ENCODE assay signal across 12 cellular contexts in genomic region chr7:81676813-81677212, GRCh38.
A peak's percentile ranks its signal among the peaks of the same experiment; 100 is the strongest.
DNase-seq lines count a peak whose midpoint lies in the region; ATAC-seq, FAIRE-seq and TF ChIP-seq lines count a peak whose summit lies in the region.
"Had no signal": no experiment of that assay in that cellular context is flagged by ENCODE, and none has a peak within 500 bp of the region (broad histone marks: within the 10 kb centered on the region; RNA-seq: fewer than 3 reads in every experiment).

No MANE protein-coding gene starts in this region.

- H3K27ac Mint-ChIP-seq in chondrocyte (ENCODE audit: unreplicated experiment): peak overlapping the region; percentile 77
- H3K27ac Mint-ChIP-seq in activated T-helper 17 cell treated with anti-CD3 and anti-CD28 coated beads, Interleukin-2, amount 50 U/mL, for 72 hours: no peak overlapping the region

- no peaks in the 10 kb centered on the region for H3K36me3 ChIP-seq in skeletal muscle tissue (ENCODE audit: control insufficient read depth in 3 of 3, insufficient read depth in 3 of 3, low read length in 3 of 3)
- H3K36me3 ChIP-seq: transverse colon, WERI-Rb-1 had no signal

- no peak overlapping the region for H3K4me3 Mint-ChIP-seq in chondrocyte (ENCODE audit: unreplicated experiment)
- H3K4me3 Mint-ChIP-seq in activated T-helper 17 cell treated with anti-CD3 and anti-CD28 coated beads, Interleukin-2, amount 50 U/mL, for 72 hours: no peak overlapping the region

- peaks cover 2% of the 10 kb centered on the region for H3K36me3 Mint-ChIP-seq in chondrocyte (ENCODE audit: low read depth)
- no peaks in the 10 kb centered on the region for H3K36me3 Mint-ChIP-seq in activated T-helper 17 cell treated with anti-CD3 and anti-CD28 coated beads, Interleukin-2, amount 50 U/mL, for 72 hours (ENCODE audit: low read depth)

- DNase-seq in H54 (ENCODE audit: insufficient read length, low spot score) (no peak), NCI-H82 treated with DMSO at 0.1 percent for 48 hours (lab: John Stamatoyannopoulos, UW; ENCODE audit: unreplicated experiment) (peak; percentile 21), chondrocyte (ENCODE audit: low spot score) (no peak), HTR-8/SVneo (ENCODE audit: insufficient read length, low spot score) (no peak)
- DNase-seq in activated naive CD4-positive, alpha-beta T cell (lab: John Stamatoyannopoulos, UW): no peak
- DNase-seq: activated T-cell treated with anti-CD3 and anti-CD28 coated beads, Interleukin-2, amount 50 U/mL, for 48 hours; DND-41; transverse colon; WERI-Rb-1 had no signal

- H3K9me3 Mint-ChIP-seq in chondrocyte (ENCODE audit: low read depth): peaks cover 5% of the 10 kb centered on the region
- H3K9me3 Mint-ChIP-seq in activated T-helper 17 cell treated with anti-CD3 and anti-CD28 coated beads, Interleukin-2, amount 50 U/mL, for 72 hours: peaks cover 4% of the 10 kb centered on the region

- no peak for ATAC-seq in activated T-helper 17 cell treated with anti-CD3 and anti-CD28 coated beads, Interleukin-2, amount 50 U/mL, for 72 hours (replicated peaks)
- ATAC-seq in GM18519 (IDR thresholded peaks at IDR 0.05; ENCODE audit: low FRiP score, unreplicated experiment): no peak

- no peaks in the 10 kb centered on the region for H3K9me3 ChIP-seq in skeletal muscle tissue (ENCODE audit: control insufficient read depth in 3 of 3, low read length in 3 of 3)
- H3K9me3 ChIP-seq: transverse colon had no signal

- peak; percentile 78 for FAIRE-seq in H54 (lab: Jason Lieb, UNC)
- FAIRE-seq in HTR-8/SVneo (lab: Jason Lieb, UNC): no peak

- H3K4me3 ChIP-seq in skeletal muscle tissue (ENCODE audit: low read length in 3 of 3): no peak overlapping the region
- H3K4me3 ChIP-seq: transverse colon had no signal

- H3K27ac ChIP-seq in skeletal muscle tissue (ENCODE audit: low read depth, low read length): peak overlapping the region; percentile 29
- H3K27ac ChIP-seq: transverse colon, WERI-Rb-1 had no signal

- TF ChIP-seq POLR2A in H54 (IDR thresholded peaks at IDR 0.05; ENCODE audit: low read depth, low read length): no peak

- no peaks in the 10 kb centered on the region for H3K27me3 ChIP-seq in skeletal muscle tissue (ENCODE audit: control insufficient read depth in 3 of 3, insufficient read depth in 3 of 3, low read length in 3 of 3)
- H3K27me3 ChIP-seq: transverse colon had no signal

- H3K4me1 ChIP-seq in skeletal muscle tissue (ENCODE audit: control insufficient read depth in 3 of 3, insufficient read depth in 3 of 3, low read length in 3 of 3): peaks cover 0 to 10% (median 4%) of the 10 kb centered on the region in 3 donors
- H3K4me1 ChIP-seq: transverse colon had no signal

- no peak overlapping the region for H3K9ac ChIP-seq in skeletal muscle tissue (ENCODE audit: low read depth in 1 of 3, low read length in 3 of 3)

- TF ChIP-seq CTCF in chondrocyte (IDR thresholded peaks at IDR 0.05): no peak

- H3K4me1 Mint-ChIP-seq in chondrocyte (ENCODE audit: low read depth): peaks cover 31% of the 10 kb centered on the region
- H3K4me1 Mint-ChIP-seq in activated T-helper 17 cell treated with anti-CD3 and anti-CD28 coated beads, Interleukin-2, amount 50 U/mL, for 72 hours: no peaks in the 10 kb centered on the region

- H3K27me3 Mint-ChIP-seq in chondrocyte (ENCODE audit: low read depth): no peaks in the 10 kb centered on the region
- no peaks in the 10 kb centered on the region for H3K27me3 Mint-ChIP-seq in activated T-helper 17 cell treated with anti-CD3 and anti-CD28 coated beads, Interleukin-2, amount 50 U/mL, for 72 hours
